1 cellular context compared by ENCODE assay signal in the genomic region with DNA sequence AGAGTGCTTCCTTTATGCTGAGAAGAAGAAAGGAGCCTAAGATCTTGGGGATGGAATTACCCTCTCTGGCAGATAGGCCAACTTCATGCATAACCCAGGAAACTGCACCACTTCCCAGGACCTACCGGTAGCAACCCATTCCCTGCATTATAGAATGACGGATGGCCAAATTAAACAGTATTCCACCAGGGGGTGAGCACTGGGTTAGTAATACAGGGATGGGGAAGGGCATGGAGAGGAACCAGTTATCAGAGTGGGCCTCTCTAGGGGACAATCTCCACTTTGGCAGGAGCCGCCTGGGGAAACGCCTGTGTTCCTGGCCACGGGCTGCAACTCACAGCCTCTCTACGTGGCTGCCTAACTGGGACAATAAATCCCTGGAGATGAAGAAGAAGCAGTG.
TF ChIP-seq lines count a peak whose summit lies in the region.

No MANE protein-coding gene starts in this region.

TF ChIP-seq in HCT116, 20 proteins besides CTCF, POLR2A, EP300 and RAD21 (continued from another document):
- TF ChIP-seq, protein P1, sequence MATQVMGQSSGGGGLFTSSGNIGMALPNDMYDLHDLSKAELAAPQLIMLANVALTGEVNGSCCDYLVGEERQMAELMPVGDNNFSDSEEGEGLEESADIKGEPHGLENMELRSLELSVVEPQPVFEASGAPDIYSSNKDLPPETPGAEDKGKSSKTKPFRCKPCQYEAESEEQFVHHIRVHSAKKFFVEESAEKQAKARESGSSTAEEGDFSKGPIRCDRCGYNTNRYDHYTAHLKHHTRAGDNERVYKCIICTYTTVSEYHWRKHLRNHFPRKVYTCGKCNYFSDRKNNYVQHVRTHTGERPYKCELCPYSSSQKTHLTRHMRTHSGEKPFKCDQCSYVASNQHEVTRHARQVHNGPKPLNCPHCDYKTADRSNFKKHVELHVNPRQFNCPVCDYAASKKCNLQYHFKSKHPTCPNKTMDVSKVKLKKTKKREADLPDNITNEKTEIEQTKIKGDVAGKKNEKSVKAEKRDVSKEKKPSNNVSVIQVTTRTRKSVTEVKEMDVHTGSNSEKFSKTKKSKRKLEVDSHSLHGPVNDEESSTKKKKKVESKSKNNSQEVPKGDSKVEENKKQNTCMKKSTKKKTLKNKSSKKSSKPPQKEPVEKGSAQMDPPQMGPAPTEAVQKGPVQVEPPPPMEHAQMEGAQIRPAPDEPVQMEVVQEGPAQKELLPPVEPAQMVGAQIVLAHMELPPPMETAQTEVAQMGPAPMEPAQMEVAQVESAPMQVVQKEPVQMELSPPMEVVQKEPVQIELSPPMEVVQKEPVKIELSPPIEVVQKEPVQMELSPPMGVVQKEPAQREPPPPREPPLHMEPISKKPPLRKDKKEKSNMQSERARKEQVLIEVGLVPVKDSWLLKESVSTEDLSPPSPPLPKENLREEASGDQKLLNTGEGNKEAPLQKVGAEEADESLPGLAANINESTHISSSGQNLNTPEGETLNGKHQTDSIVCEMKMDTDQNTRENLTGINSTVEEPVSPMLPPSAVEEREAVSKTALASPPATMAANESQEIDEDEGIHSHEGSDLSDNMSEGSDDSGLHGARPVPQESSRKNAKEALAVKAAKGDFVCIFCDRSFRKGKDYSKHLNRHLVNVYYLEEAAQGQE (IDR thresholded peaks at IDR 0.05; ENCODE audit: low read depth) = no peak
- TF ChIP-seq CEBPB (IDR thresholded peaks at IDR 0.05; ENCODE audit: low read depth) (no peak), JUND (IDR thresholded peaks at IDR 0.05) (no peak), EZH2 (IDR thresholded peaks at IDR 0.05) (no peak), FOSL1 (IDR thresholded peaks at IDR 0.05; ENCODE audit: low read depth) (no peak), ZNF274 (IDR thresholded peaks at IDR 0.05; ENCODE audit: low read depth, low read length) (no peak), EZH2phosphoT487 (IDR thresholded peaks at IDR 0.05; ENCODE audit: borderline replicate concordance) (no peak)
